2 cellular contexts compared by ENCODE assay signal in the genomic region with DNA sequence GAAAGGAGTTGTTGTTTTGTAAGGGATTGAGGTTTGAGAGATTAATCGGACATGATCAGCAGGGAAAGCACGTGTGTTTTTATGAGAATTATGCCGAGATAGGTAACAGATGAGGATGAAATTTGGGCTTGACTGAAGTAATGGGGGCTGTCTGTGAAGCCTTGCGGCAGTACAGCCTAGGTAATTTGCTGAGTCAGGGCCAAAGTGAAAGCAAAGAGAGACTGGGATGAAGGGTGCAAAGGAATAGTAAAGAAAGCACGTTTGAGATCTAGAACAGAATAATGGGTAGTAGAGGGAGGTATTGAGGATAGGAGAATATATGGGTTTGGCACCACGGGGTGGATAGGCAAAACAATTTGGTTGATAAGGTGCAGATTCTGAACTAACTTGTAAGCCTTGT. TPM values are rescaled to one million over a fixed set of nuclear protein-coding genes. Genes with fewer than 3 reads are reported as not detected.
"Had no signal": no experiment of that assay in that cellular context is flagged by ENCODE, and none has a peak within 500 bp of the region (broad histone marks: within the 10 kb centered on the region; RNA-seq: fewer than 3 reads in every experiment).

No MANE protein-coding gene starts in this region.

RNA-seq across cellular contexts. Expression of gene HPGDS, which starts 47.2 kb away (rescaled TPM):
- total RNA-seq: H4, HT-29 had no signal
